ENCODE assay signal across 25 cellular contexts in the genomic region with DNA sequence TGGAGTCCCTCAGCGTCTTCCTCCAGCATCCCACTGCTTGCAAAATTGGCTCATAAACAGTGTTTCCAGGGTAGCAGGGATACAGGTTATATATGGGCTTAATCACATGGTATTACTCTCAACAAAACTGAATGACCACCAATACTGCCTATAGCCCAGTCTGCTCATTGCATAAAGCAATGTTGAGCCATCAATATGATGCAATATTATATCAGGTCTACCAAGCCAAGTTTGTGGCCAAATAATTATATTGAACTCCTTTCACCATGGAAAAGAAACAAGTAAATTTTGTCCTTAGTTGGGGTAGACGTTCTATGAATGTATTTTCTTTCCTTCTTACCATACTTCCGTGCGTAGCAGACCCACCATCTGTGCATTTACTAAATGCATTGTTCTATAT.
DNase-seq lines count a peak whose midpoint lies in the region; ATAC-seq, FAIRE-seq and TF ChIP-seq lines count a peak whose summit lies in the region.
"Had no signal": no experiment of that assay in that cellular context is flagged by ENCODE, and none has a peak within 500 bp of the region (broad histone marks: within the 10 kb centered on the region; RNA-seq: fewer than 3 reads in every experiment).

No MANE protein-coding gene starts in this region.

- BruUV-seq in HepG2 (replicated peaks; lab: Mats Ljungman, UMichigan) = no TSS peak

- TF ChIP-seq RAD21 in HepG2 (CRISPR knock-in tag; IDR thresholded peaks at IDR 0.05) = no peak

- H3K27me3 ChIP-seq in HepG2 (ENCODE audit: control insufficient read depth in 1 of 2, insufficient read depth in 2 of 2, low read length in 2 of 2) = no peaks in the 10 kb centered on the region; a peak in 1 of 5 replicates
- H3K27me3 ChIP-seq in right lobe of liver = no peaks in the 10 kb centered on the region
- H3K27me3 ChIP-seq: BE2C, BLaER1 had no signal

- intact Hi-C loops in HepG2 (cut with micrococcal nuclease; ENCODE audit: unreplicated experiment) = no loop called here
- intact Hi-C loops in right lobe of liver (cut with DNase I) = no loop called here
- intact Hi-C loops in lower leg skin (cut with DNase I; ENCODE audit: low total_unique reads) = no loop called here

- H3K79me2 ChIP-seq in HepG2 (ENCODE audit: insufficient read depth, low read length) = no peaks in the 10 kb centered on the region

- no peak for DNase-seq in HepG2 (ENCODE audit: low spot score)
- DNase-seq in right lobe of liver = no peak
- peak; percentile 16 for DNase-seq in MV-4-11 (lab: John Stamatoyannopoulos, UW)
- no peak for DNase-seq in lower leg skin (ENCODE audit: low spot score in 2 of 2)
- DNase-seq in NCI-H1105 (lab: John Stamatoyannopoulos, UW) = no peak
- DNase-seq: 8988T; ACHN; BE2C; C1 segment of cervical spinal cord; CD4-positive, alpha-beta memory T cell; CD4-positive, CD25-positive, alpha-beta regulatory T cell; CD8-positive, alpha-beta memory T cell; COR-L47; DMS 273 treated with DMSO at 0.1 percent for 48 hours; DMS153; DMS53; DMS79; DND-41; EL; GDM1 had no signal

- no peak overlapping the region for H3K9ac ChIP-seq in HepG2 (ENCODE audit: insufficient read depth, low read depth, low read length)
- H3K9ac ChIP-seq: BLaER1 had no signal

- ATAC-seq in HepG2 = no peak
- no peak for ATAC-seq in right lobe of liver
- ATAC-seq: GM12878 had no signal

- POLR2A ChIA-PET in HepG2 (lab: Yijun Ruan, JAX) = no interaction called here

- TF ChIP-seq POLR2A in HepG2 (IDR thresholded peaks at IDR 0.05; ENCODE audit: insufficient read depth in 1 of 2, low read depth in 2 of 2, low read length in 2 of 2) (no peak), right lobe of liver (IDR thresholded peaks at IDR 0.05) (no peak), lower leg skin (IDR thresholded peaks at IDR 0.05) (no peak)

- H3K27ac ChIP-seq in HepG2 (ENCODE audit: extremely low read length, insufficient read depth, low read length) = no peak overlapping the region
- H3K27ac ChIP-seq in right lobe of liver = no peak overlapping the region
- H3K27ac ChIP-seq: BLaER1 had no signal

- no peak overlapping the region for H3K4me3 ChIP-seq in HepG2 (replicated peaks in 1 of 3; ENCODE audit: insufficient read depth in 1 of 3, low read depth in 2 of 3, low read length in 3 of 3)
- H3K4me3 ChIP-seq in right lobe of liver = no peak overlapping the region
- no peak overlapping the region for H3K4me3 ChIP-seq in lower leg skin (ENCODE audit: low read depth, poor library complexity, severe bottlenecking)
- H3K4me3 ChIP-seq: BLaER1, GM12878 had no signal

- CTCF ChIA-PET in HepG2 (lab: Yijun Ruan, JAX; ENCODE audit: low intra/inter-chr PET ratio, low total read pairs) = no interaction called here

- in situ Hi-C loops in HepG2 (cut with HindIII; ENCODE audit: extremely low pct_ligation_motif_present, low pct_unique_long_range_greater_than_20kb) = no loop called here

- H2AFZ ChIP-seq in HepG2 (ENCODE audit: low read length) = no peak overlapping the region

- H3K4me2 ChIP-seq in HepG2 (ENCODE audit: low read depth, low read length) = no peak overlapping the region
- H3K4me2 ChIP-seq: BLaER1 had no signal

- no peaks in the 10 kb centered on the region for H3K36me3 ChIP-seq in HepG2 (replicated peaks in 1 of 2; ENCODE audit: control insufficient read depth in 1 of 2, insufficient read depth in 2 of 2, low read length in 2 of 2)
- no peaks in the 10 kb centered on the region for H3K36me3 ChIP-seq in right lobe of liver
- H3K36me3 ChIP-seq: BE2C, BLaER1 had no signal

- no peak for TF ChIP-seq CTCF in HepG2 (CRISPR knock-in tag; IDR thresholded peaks at IDR 0.05)
- no peak for TF ChIP-seq CTCF in right lobe of liver (IDR thresholded peaks at IDR 0.05)
- no peak for TF ChIP-seq CTCF in lower leg skin (IDR thresholded peaks at IDR 0.05)

- H3K9me3 ChIP-seq in HepG2 (ENCODE audit: low read length) (no peaks in the 10 kb centered on the region), right lobe of liver (no peaks in the 10 kb centered on the region)
- H3K9me3 ChIP-seq: BE2C, BLaER1 had no signal

- FAIRE-seq in HepG2 (lab: Jason Lieb, UNC) = no peak
- FAIRE-seq: A204.1, GM12878, GM12892, GM18507 had no signal

- no peaks in the 10 kb centered on the region for H4K20me1 ChIP-seq in HepG2 (ENCODE audit: insufficient read depth, low read length)
- H4K20me1 ChIP-seq: BLaER1 had no signal

- H3K4me1 ChIP-seq in HepG2 (ENCODE audit: insufficient read depth, low read length) (no peaks in the 10 kb centered on the region), right lobe of liver (no peaks in the 10 kb centered on the region)
- H3K4me1 ChIP-seq: BE2C, BLaER1 had no signal

- TF ChIP-seq EP300 in HepG2 (IDR thresholded peaks at IDR 0.05; ENCODE audit: low read depth in 2 of 2, low read length in 2 of 2) (no peak), HepG2 (CRISPR knock-in tag; IDR thresholded peaks at IDR 0.05; ENCODE audit: borderline replicate concordance) (no peak)

- 3% methylated on average over 4 of the region's 4 CpGs for WGBS in HepG2 (ENCODE audit: low lambda C conversion rate)
- WGBS in right lobe of liver (ENCODE audit: insufficient coverage, low coverage, low lambda C conversion rate, missing lambda C conversion rate) = 67% methylated on average over 4 of the region's 4 CpGs
- WGBS in lower leg skin, 2 donors = 91 to 94% methylated on average over 4 of the region's 4 CpGs

TF ChIP-seq in HepG2, 621 proteins besides CTCF, POLR2A, EP300 and RAD21:
- peak; percentile 59; the same call in 1 of the 2 replicates for TF ChIP-seq CEBPB (IDR thresholded peaks at IDR 0.05; ENCODE audit: borderline replicate concordance, low read depth, low read length)
- TF ChIP-seq, protein P1, sequence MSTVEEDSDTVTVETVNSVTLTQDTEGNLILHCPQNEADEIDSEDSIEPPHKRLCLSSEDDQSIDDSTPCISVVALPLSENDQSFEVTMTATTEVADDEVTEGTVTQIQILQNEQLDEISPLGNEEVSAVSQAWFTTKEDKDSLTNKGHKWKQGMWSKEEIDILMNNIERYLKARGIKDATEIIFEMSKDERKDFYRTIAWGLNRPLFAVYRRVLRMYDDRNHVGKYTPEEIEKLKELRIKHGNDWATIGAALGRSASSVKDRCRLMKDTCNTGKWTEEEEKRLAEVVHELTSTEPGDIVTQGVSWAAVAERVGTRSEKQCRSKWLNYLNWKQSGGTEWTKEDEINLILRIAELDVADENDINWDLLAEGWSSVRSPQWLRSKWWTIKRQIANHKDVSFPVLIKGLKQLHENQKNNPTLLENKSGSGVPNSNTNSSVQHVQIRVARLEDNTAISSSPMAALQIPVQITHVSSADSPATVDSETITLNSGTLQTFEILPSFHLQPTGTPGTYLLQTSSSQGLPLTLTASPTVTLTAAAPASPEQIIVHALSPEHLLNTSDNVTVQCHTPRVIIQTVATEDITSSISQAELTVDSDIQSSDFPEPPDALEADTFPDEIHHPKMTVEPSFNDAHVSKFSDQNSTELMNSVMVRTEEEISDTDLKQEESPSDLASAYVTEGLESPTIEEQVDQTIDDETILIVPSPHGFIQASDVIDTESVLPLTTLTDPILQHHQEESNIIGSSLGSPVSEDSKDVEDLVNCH (CRISPR knock-in tag; IDR thresholded peaks at IDR 0.05) = no peak
- no peak for TF ChIP-seq ZNF431 (CRISPR knock-in tag; IDR thresholded peaks at IDR 0.05; ENCODE audit: borderline replicate concordance, low read depth)
